2 cellular contexts compared by ENCODE assay signal in the genomic region with DNA sequence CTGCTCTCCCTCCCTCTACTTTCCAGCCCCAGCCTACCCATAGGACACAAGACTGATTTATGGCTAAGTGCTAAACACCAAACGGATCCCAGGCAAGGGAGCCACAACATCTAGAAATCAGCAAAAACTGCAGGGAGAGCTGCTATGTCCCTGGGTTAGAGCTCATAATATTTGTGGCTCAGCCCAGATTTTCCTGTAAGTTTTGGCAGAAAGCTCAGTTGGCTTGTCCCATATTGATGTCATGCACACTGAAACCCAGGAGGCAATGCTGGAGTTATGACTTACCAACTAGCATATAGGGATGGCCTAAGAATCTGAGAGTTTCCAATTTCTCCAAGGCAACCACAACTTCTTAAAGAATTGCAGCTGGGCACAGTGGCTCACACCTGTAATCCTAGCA.
TF ChIP-seq lines count a peak whose summit lies in the region.

No MANE protein-coding gene starts in this region.

TF ChIP-seq in IMR-90, 13 proteins besides CTCF, POLR2A, EP300 and RAD21:
- TF ChIP-seq RFX5 (IDR thresholded peaks at IDR 0.05; ENCODE audit: low read depth, low read length) (no peak), NFE2L2 (IDR thresholded peaks at IDR 0.05; ENCODE audit: low read depth, low read length) (no peak), ELK1 (IDR thresholded peaks at IDR 0.05; ENCODE audit: borderline replicate concordance, low read depth, low read length) (no peak), USF2 (IDR thresholded peaks at IDR 0.05; ENCODE audit: low read depth, low read length) (no peak), MAFK (IDR thresholded peaks at IDR 0.05; ENCODE audit: low read depth, low read length) (no peak), CEBPB (IDR thresholded peaks at IDR 0.05; ENCODE audit: low read depth, low read length) (no peak), MAZ (IDR thresholded peaks at IDR 0.05; ENCODE audit: borderline replicate concordance, low read depth, low read length) (no peak), SMC3 (IDR thresholded peaks at IDR 0.05; ENCODE audit: low read depth, low read length) (no peak), CHD1 (IDR thresholded peaks at IDR 0.05; ENCODE audit: low read depth, low read length) (no peak), RCOR1 (IDR thresholded peaks at IDR 0.05; ENCODE audit: insufficient replicate concordance, low read length) (no peak), FOS (IDR thresholded peaks at IDR 0.05; ENCODE audit: low read depth, low read length) (no peak), BHLHE40 (IDR thresholded peaks at IDR 0.05; ENCODE audit: low read depth, low read length) (no peak), MXI1 (IDR thresholded peaks at IDR 0.05; ENCODE audit: borderline replicate concordance, low read depth, low read length) (no peak)

TF ChIP-seq in K562, 482 proteins besides CTCF, POLR2A, EP300 and RAD21:
- TF ChIP-seq PBX2 (CRISPR knock-in tag; IDR thresholded peaks at IDR 0.05; ENCODE audit: low read depth): no peak
- TF ChIP-seq PBX2 (tag; conservative IDR thresholded peaks at IDR 0.05; ENCODE audit: low read depth): peak; percentile 27; the same call in 1 of the 2 replicates
- TF ChIP-seq ZFPM2 (CRISPR knock-in tag; IDR thresholded peaks at IDR 0.05): no peak
